Comparison of ENCODE assay signal across 15 cellular contexts in the genomic region with DNA sequence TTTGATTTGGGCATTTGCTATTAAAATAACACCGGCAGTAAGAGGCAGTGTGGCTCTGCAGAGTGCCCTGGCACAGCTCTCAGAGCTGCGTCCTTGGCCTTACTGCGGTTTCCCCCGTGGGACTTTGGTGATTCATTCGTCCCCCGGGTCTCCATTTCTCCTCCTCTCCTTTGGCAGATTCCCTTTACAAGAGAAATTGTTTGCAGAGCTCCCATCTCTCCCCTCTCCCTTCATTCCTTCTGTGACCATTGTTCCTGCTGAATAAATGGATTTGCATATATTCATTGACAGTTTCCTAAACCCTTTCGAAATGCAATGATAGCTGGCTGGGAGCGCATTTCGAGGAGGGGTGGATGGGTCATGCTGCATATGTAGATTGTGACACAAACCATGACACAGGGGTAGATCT.
A peak's percentile ranks its signal among the peaks of the same experiment; 100 is the strongest.
DNase-seq lines count a peak whose midpoint lies in the region; ATAC-seq and TF ChIP-seq lines count a peak whose summit lies in the region.
"Had no signal": no experiment of that assay in that cellular context is flagged by ENCODE, and none has a peak within 500 bp of the region (broad histone marks: within the 10 kb centered on the region; RNA-seq: fewer than 3 reads in every experiment).

No MANE protein-coding gene starts in this region.

- CTCF ChIA-PET in WTC11 (lab: Charles Lee) = interaction anchor here (0.7 to 1.0 kb wide), 2 partner anchors 33 to 389 kb away, joined by 3 read pairs; no protein-coding TSS in a partner anchor

- 25 to 28% methylated on average over 9 of the region's 9 CpGs for WGBS in thyroid gland, 2 donors

- POLR2A ChIA-PET in WTC11 (lab: Charles Lee) = interaction anchor here (0.7 kb wide), 1 partner anchor 142 kb away, joined by 4 read pairs; no protein-coding TSS in a partner anchor

- no peaks in the 10 kb centered on the region for H3K27me3 ChIP-seq in thyroid gland

- H3K9me3 ChIP-seq in thyroid gland = no peaks in the 10 kb centered on the region

- no peaks in the 10 kb centered on the region for H3K36me3 ChIP-seq in thyroid gland

- H3K4me1 Mint-ChIP-seq in WTC11 = peaks cover 30% of the 10 kb centered on the region
- H3K4me1 Mint-ChIP-seq: activated naive CD8-positive, alpha-beta T cell treated with anti-CD3 and anti-CD28 coated beads, Interleukin-2, amount 10 ng/mL, durations not matched to agents 7 days and 5 days had no signal

- no peak for TF ChIP-seq CTCF in WTC11 (IDR thresholded peaks at IDR 0.05)
- TF ChIP-seq CTCF in thyroid gland (IDR thresholded peaks at IDR 0.05) = no peak

- DNase-seq in DMS 273 (lab: John Stamatoyannopoulos, UW; ENCODE audit: unreplicated experiment) = peak; percentile 35
- no peak for DNase-seq in DMS 273 treated with DMSO at 0.1 percent for 48 hours (lab: John Stamatoyannopoulos, UW)
- DNase-seq in WTC11 (ENCODE audit: low spot score) = no peak
- DNase-seq in hepatic stellate cell (ENCODE audit: low spot score) = peak; percentile 19
- peak; percentile 14 to 29 for DNase-seq in thyroid gland
- no peak for DNase-seq in RKO (ENCODE audit: low spot score)
- no peak for DNase-seq in HUDEP-2 (lab: John Stamatoyannopoulos, UW; ENCODE audit: unreplicated experiment in 76 of 76)
- DNase-seq: activated naive CD8-positive, alpha-beta T cell treated with anti-CD3 and anti-CD28 coated beads, Interleukin-2, amount 10 ng/mL, durations not matched to agents 7 days and 5 days; HCEC 1CT; MM.1S; NK-92 treated with Interleukin-12 subunit alpha and Interleukin-12 subunit beta, amount 100 ng/mL, for 24 hours; stimulated activated CD4-positive, alpha-beta T cell treated with anti-CD3 and anti-CD28 coated beads, Interleukin-4, amount 100 ng/mL, for 24 hours had no signal

- H3K4me1 ChIP-seq in thyroid gland = peaks cover 6 to 7% of the 10 kb centered on the region in 2 donors

- no peak for TF ChIP-seq POLR2A in thyroid gland (IDR thresholded peaks at IDR 0.05)

- peaks cover 18% of the 10 kb centered on the region for H3K9me3 Mint-ChIP-seq in WTC11

- ATAC-seq in WTC11 = peak; percentile 79
- ATAC-seq in GM21529 (IDR thresholded peaks at IDR 0.05; ENCODE audit: unreplicated experiment) = no peak

- H3K4me3 ChIP-seq in thyroid gland (replicated peaks in 1 of 3) = no peak overlapping the region

- H3K4me3 Mint-ChIP-seq in WTC11 = peak overlapping the region; percentile 60
- H3K4me3 Mint-ChIP-seq: activated naive CD8-positive, alpha-beta T cell treated with anti-CD3 and anti-CD28 coated beads, Interleukin-2, amount 10 ng/mL, durations not matched to agents 7 days and 5 days; neural crest cell had no signal

- peaks cover 4% of the 10 kb centered on the region; the same call in 1 of the 2 replicates for H3K27me3 Mint-ChIP-seq in WTC11 (ENCODE audit: low read depth)

- H3K36me3 Mint-ChIP-seq in WTC11 = peaks cover 15% of the 10 kb centered on the region

- intact Hi-C loops in thyroid gland (cut with DNase I) = no loop called here

- no peak overlapping the region for H3K27ac ChIP-seq in thyroid gland
- H3K27ac ChIP-seq: 22Rv1 had no signal

- H3K27ac Mint-ChIP-seq in WTC11 = peak overlapping the region; percentile 85
- H3K27ac Mint-ChIP-seq: activated naive CD8-positive, alpha-beta T cell treated with anti-CD3 and anti-CD28 coated beads, Interleukin-2, amount 10 ng/mL, durations not matched to agents 7 days and 5 days had no signal

TF ChIP-seq in WTC11, 78 proteins besides CTCF, POLR2A, EP300 and RAD21:
- TF ChIP-seq ELF4 (CRISPR knock-in tag; IDR thresholded peaks at IDR 0.05; ENCODE audit: low read depth) = no peak
- TF ChIP-seq NR1H2 (CRISPR knock-in tag; IDR thresholded peaks at IDR 0.05) = no peak
- no peak for TF ChIP-seq ZNF219 (CRISPR knock-in tag; IDR thresholded peaks at IDR 0.05; ENCODE audit: borderline replicate concordance)
- TF ChIP-seq SMAD3 (CRISPR knock-in tag; IDR thresholded peaks at IDR 0.05; ENCODE audit: borderline replicate concordance) = no peak
- no peak for TF ChIP-seq GRHL2 (CRISPR knock-in tag; IDR thresholded peaks at IDR 0.05; ENCODE audit: insufficient replicate concordance, severe bottlenecking)
- no peak for TF ChIP-seq TEAD1 (CRISPR knock-in tag; IDR thresholded peaks at IDR 0.05)
- TF ChIP-seq HMGXB4 (CRISPR knock-in tag; IDR thresholded peaks at IDR 0.05) = no peak
- TF ChIP-seq RELA (CRISPR knock-in tag; IDR thresholded peaks at IDR 0.05; ENCODE audit: borderline replicate concordance) = no peak
- TF ChIP-seq, protein P1, sequence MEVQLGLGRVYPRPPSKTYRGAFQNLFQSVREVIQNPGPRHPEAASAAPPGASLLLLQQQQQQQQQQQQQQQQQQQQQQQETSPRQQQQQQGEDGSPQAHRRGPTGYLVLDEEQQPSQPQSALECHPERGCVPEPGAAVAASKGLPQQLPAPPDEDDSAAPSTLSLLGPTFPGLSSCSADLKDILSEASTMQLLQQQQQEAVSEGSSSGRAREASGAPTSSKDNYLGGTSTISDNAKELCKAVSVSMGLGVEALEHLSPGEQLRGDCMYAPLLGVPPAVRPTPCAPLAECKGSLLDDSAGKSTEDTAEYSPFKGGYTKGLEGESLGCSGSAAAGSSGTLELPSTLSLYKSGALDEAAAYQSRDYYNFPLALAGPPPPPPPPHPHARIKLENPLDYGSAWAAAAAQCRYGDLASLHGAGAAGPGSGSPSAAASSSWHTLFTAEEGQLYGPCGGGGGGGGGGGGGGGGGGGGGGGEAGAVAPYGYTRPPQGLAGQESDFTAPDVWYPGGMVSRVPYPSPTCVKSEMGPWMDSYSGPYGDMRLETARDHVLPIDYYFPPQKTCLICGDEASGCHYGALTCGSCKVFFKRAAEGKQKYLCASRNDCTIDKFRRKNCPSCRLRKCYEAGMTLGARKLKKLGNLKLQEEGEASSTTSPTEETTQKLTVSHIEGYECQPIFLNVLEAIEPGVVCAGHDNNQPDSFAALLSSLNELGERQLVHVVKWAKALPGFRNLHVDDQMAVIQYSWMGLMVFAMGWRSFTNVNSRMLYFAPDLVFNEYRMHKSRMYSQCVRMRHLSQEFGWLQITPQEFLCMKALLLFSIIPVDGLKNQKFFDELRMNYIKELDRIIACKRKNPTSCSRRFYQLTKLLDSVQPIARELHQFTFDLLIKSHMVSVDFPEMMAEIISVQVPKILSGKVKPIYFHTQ (CRISPR knock-in tag; IDR thresholded peaks at IDR 0.05) = no peak
- TF ChIP-seq AFF4 (CRISPR knock-in tag; IDR thresholded peaks at IDR 0.05; ENCODE audit: borderline replicate concordance) = no peak
- TF ChIP-seq, protein P2, sequence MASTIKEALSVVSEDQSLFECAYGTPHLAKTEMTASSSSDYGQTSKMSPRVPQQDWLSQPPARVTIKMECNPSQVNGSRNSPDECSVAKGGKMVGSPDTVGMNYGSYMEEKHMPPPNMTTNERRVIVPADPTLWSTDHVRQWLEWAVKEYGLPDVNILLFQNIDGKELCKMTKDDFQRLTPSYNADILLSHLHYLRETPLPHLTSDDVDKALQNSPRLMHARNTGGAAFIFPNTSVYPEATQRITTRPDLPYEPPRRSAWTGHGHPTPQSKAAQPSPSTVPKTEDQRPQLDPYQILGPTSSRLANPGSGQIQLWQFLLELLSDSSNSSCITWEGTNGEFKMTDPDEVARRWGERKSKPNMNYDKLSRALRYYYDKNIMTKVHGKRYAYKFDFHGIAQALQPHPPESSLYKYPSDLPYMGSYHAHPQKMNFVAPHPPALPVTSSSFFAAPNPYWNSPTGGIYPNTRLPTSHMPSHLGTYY (CRISPR knock-in tag; IDR thresholded peaks at IDR 0.05) = no peak
- no peak for TF ChIP-seq MXD4 (CRISPR knock-in tag; IDR thresholded peaks at IDR 0.05; ENCODE audit: borderline replicate concordance)
- TF ChIP-seq EMX1 (CRISPR knock-in tag; IDR thresholded peaks at IDR 0.05) = no peak

Comparison
In these comparisons a context has a peak if more than half of its experiments do, and no peak if none do; other contexts are left out.
1. DNase-seq: peak in DMS 273 (single experiment), hepatic stellate cell (single experiment) and thyroid gland (2 of 2); none in DMS 273 treated with DMSO at 0.1 percent for 48 hours (single experiment), WTC11 (single experiment), RKO (single experiment) and HUDEP-2 (0 of 76).